26 cellular contexts compared by ENCODE assay signal in the genomic region with DNA sequence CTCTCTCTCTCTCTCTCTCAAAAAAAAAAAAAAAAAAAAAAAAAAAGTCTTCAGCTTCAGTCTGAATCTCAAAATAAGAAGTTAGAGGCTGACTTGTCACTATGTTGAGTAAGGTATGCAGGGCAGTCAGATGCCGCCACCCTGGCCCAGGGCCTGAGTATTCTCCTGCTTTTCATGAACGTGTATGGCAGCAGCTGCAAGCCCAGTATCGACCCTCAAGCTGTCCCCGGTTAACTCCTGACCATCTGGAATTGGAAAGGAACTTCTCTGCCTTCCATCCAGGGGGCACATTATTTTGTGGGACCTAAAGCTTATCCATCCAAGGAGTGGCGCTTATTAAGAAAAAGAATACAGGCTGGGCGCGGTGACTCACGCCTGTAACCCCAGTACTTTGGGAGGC. TPM values are rescaled to one million over a fixed set of nuclear protein-coding genes. Genes with fewer than 3 reads are reported as not detected.
DNase-seq lines count a peak whose midpoint lies in the region; ATAC-seq and TF ChIP-seq lines count a peak whose summit lies in the region.
"Had no signal": no experiment of that assay in that cellular context is flagged by ENCODE, and none has a peak within 500 bp of the region (broad histone marks: within the 10 kb centered on the region; RNA-seq: fewer than 3 reads in every experiment).

No MANE protein-coding gene starts in this region.

- intact Hi-C loops in Right ventricle myocardium superior (cut with DNase I), result no loop called here
- intact Hi-C loops in heart right ventricle (cut with DNase I), result no loop called here
- intact Hi-C loops in uterus (cut with DNase I; ENCODE audit: low total_unique reads), result no loop called here

- H3K27ac ChIP-seq in heart right ventricle (no peak overlapping the region), uterus (no peak overlapping the region)
- H3K27ac ChIP-seq: BLaER1, Peyer's patch, SJCRH30 had no signal

- peaks cover 36% of the 10 kb centered on the region for H3K27me3 Mint-ChIP-seq in osteocyte (ENCODE audit: unreplicated experiment)

- no peaks in the 10 kb centered on the region for H3K4me1 ChIP-seq in heart right ventricle
- no peaks in the 10 kb centered on the region for H3K4me1 ChIP-seq in uterus
- H3K4me1 ChIP-seq: BLaER1, HAP-1, Peyer's patch, SJCRH30 had no signal

- ATAC-seq in Right ventricle myocardium superior (ENCODE audit: poor library complexity), result no peak
- ATAC-seq in heart right ventricle, result no peak
- no peak for ATAC-seq in HG02840 (IDR thresholded peaks at IDR 0.05; ENCODE audit: low FRiP score, unreplicated experiment)
- no peak for ATAC-seq in stimulated activated naive CD8-positive, alpha-beta T cell treated with anti-CD3 and anti-CD28 coated beads, Interleukin-15, Interleukin-2, amounts not matched to agents 100 U/mL and 50 U/mL, for 24 hours

- WGBS in heart right ventricle, 2 donors, result 70 to 72% methylated on average over 8 of the region's 8 CpGs

- no peak overlapping the region for H3K27ac Mint-ChIP-seq in osteocyte (ENCODE audit: unreplicated experiment)
- H3K27ac Mint-ChIP-seq: CD4-positive, alpha-beta T cell had no signal

- H3K4me3 ChIP-seq in heart right ventricle (no peak overlapping the region), uterus (no peak overlapping the region)
- H3K4me3 ChIP-seq: BLaER1, HAP-1, Peyer's patch, SJCRH30 had no signal

- H3K27me3 ChIP-seq in heart right ventricle (peaks cover 0 to 14% (median 0%) of the 10 kb centered on the region in 7 donors), uterus (no peaks in the 10 kb centered on the region)
- H3K27me3 ChIP-seq: BLaER1, Peyer's patch, SJCRH30 had no signal

- H3K36me3 Mint-ChIP-seq in osteocyte (ENCODE audit: unreplicated experiment), result no peaks in the 10 kb centered on the region

- TF ChIP-seq CTCF in heart right ventricle (IDR thresholded peaks at IDR 0.05) (no peak), osteocyte (IDR thresholded peaks at IDR 0.05) (no peak), uterus (IDR thresholded peaks at IDR 0.05) (no peak)

- H3K9me3 ChIP-seq in heart right ventricle (no peaks in the 10 kb centered on the region), uterus (no peaks in the 10 kb centered on the region)
- H3K9me3 ChIP-seq: BLaER1, Caco-2, HAP-1, Peyer's patch, SJCRH30 had no signal

- H3K4me3 Mint-ChIP-seq in osteocyte (ENCODE audit: unreplicated experiment), result no peak overlapping the region
- H3K4me3 Mint-ChIP-seq: CD4-positive, alpha-beta T cell had no signal

- peaks cover 3% of the 10 kb centered on the region for H3K4me1 Mint-ChIP-seq in osteocyte (ENCODE audit: unreplicated experiment)

- TF ChIP-seq POLR2A in uterus (IDR thresholded peaks at IDR 0.05), result no peak

- peak; percentile 22 for DNase-seq in Right ventricle myocardium superior
- DNase-seq in heart right ventricle, result no peak
- DNase-seq in ecto neural progenitor cell (ENCODE audit: low spot score), result peak; percentile 32
- peak; percentile 63 for DNase-seq in osteocyte (ENCODE audit: extremely low spot score, unreplicated experiment)
- peak; percentile 1 to 6 for DNase-seq in uterus
- DNase-seq in stimulated activated naive CD8-positive, alpha-beta T cell treated with anti-CD3 and anti-CD28 coated beads, Interleukin-15, Interleukin-2, amounts not matched to agents 100 U/mL and 50 U/mL, for 24 hours, result no peak
- DNase-seq: ACHN; CD4-positive, alpha-beta T cell; DMS153; Karpas-422; MV-4-11; NCI-H1105 treated with DMSO at 0.1 percent for 48 hours; NCI-H1694; NCI-H2081; NCI-H2171; NCI-H345; NCI-H526; SJCRH30 had no signal

- H3K36me3 ChIP-seq in heart right ventricle (no peaks in the 10 kb centered on the region), uterus (no peaks in the 10 kb centered on the region)
- H3K36me3 ChIP-seq: BLaER1, HAP-1, Peyer's patch, SJCRH30 had no signal

- no peaks in the 10 kb centered on the region for H3K9me3 Mint-ChIP-seq in osteocyte (ENCODE audit: unreplicated experiment)
- H3K9me3 Mint-ChIP-seq: CD4-positive, alpha-beta T cell had no signal

RNA-seq across cellular contexts. Expression of a gene that starts 11.4 kb away (rescaled TPM):
- total RNA-seq in Right ventricle myocardium superior (not detected), heart right ventricle (not detected), osteocyte (not detected in 2 replicates), uterus (under 1 TPM in 1 of 4 donors, not detected in 3; 0.41 TPM)
- polyA plus RNA-seq in heart right ventricle, result not detected
- total RNA-seq: Caco-2; CD4-positive, alpha-beta T cell; G401; M059J; OCI-LY7; Peyer's patch; SJCRH30 had no signal

RNA-seq across cellular contexts. Expression of a gene that starts 43.7 kb away (rescaled TPM):
- 4.9 TPM for total RNA-seq in Right ventricle myocardium superior
- total RNA-seq in heart right ventricle, result 10 to 100 TPM in 1 of 10 donors, 1 to 10 TPM in 8, under 1 TPM in 1; 0.98 to 10.7 (median 1.6) TPM
- polyA plus RNA-seq in heart right ventricle, result 1 to 10 TPM; 7.2 to 7.9 TPM
- 7.0 and 8.4 TPM in 2 replicates for total RNA-seq in osteocyte
- total RNA-seq in uterus, result 100 to 1,000 TPM in 1 of 4 donors, 10 to 100 TPM in 3; 52.6 to 173 (median 75.0) TPM
- total RNA-seq: CD4-positive, alpha-beta T cell; G401; M059J; OCI-LY7 had no signal

Comparison
In these comparisons a context has a peak if more than half of its experiments do, and no peak if none do; other contexts are left out.
1. DNase-seq: peak in Right ventricle myocardium superior (single experiment), ecto neural progenitor cell (single experiment), osteocyte (single experiment) and uterus (2 of 2); none in heart right ventricle (0 of 2) and stimulated activated naive CD8-positive, alpha-beta T cell treated with anti-CD3 and anti-CD28 coated beads, Interleukin-15, Interleukin-2, amounts not matched to agents 100 U/mL and 50 U/mL, for 24 hours (single experiment).